ENCODE assay signal across 8 cellular contexts in the genomic region with DNA sequence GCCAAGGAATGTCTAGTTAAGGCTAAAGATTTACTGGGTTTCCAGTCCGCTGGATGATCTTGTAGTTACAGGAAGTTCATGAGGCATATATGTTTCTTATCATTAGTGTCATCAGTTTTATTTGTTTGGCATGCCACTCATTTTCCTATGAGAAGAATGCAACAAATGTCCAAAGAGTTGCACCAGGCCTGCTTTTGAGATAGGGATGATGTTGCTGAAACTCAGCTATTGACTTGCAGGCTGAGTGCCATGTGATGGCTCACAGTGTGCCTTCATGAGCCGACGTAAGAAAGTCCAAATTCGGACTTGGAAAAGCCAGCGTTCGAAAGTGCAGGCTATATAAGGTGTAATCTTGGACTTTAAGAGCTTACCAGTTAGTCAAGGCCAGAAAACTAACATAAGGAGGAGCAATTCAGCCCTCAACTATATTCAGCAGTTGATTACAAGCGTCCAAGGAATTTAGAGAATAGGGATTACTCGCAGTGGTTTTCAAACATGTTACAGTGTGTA.
A peak's percentile ranks its signal among the peaks of the same experiment; 100 is the strongest.
DNase-seq lines count a peak whose midpoint lies in the region; ATAC-seq lines count a peak whose summit lies in the region.

No MANE protein-coding gene starts in this region.

- no peak for DNase-seq in activated T-cell treated with anti-CD3 and anti-CD28 coated beads, Interleukin-2, amount 50 U/mL, for 72 hours
- no peak for DNase-seq in activated T-cell treated with anti-CD3 and anti-CD28 coated beads for 4 hours
- no peak for DNase-seq in activated naive CD8-positive, alpha-beta T cell treated with anti-CD3 and anti-CD28 coated beads for 36 hours
- peak; percentile 13 for DNase-seq in kidney tubule cell (ENCODE audit: low spot score)
- peak; percentile 69 for DNase-seq in ureter (ENCODE audit: low spot score)
- DNase-seq in NCI-H2029 treated with DMSO at 0.1 percent for 48 hours (lab: John Stamatoyannopoulos, UW), result no peak

- no peaks in the 10 kb centered on the region for H3K27me3 Mint-ChIP-seq in activated T-cell treated with anti-CD3 and anti-CD28 coated beads, Interleukin-2, amount 50 U/mL, for 72 hours (ENCODE audit: low read depth)
- H3K27me3 Mint-ChIP-seq in activated naive CD8-positive, alpha-beta T cell treated with anti-CD3 and anti-CD28 coated beads for 36 hours, result no peaks in the 10 kb centered on the region

- H3K9me3 Mint-ChIP-seq in activated T-cell treated with anti-CD3 and anti-CD28 coated beads, Interleukin-2, amount 50 U/mL, for 72 hours, result peaks cover 3 to 7% of the 10 kb centered on the region in 2 donors
- peaks cover 7% of the 10 kb centered on the region for H3K9me3 Mint-ChIP-seq in activated naive CD8-positive, alpha-beta T cell treated with anti-CD3 and anti-CD28 coated beads for 36 hours

- ATAC-seq in activated T-cell treated with anti-CD3 and anti-CD28 coated beads, Interleukin-2, amount 50 U/mL, for 72 hours (replicated peaks in 1 of 2), result no peak
- no peak for ATAC-seq in HG03280 (IDR thresholded peaks at IDR 0.05; ENCODE audit: unreplicated experiment)
- no peak for ATAC-seq in GM18519 (IDR thresholded peaks at IDR 0.05; ENCODE audit: low FRiP score, unreplicated experiment)

- H3K27ac Mint-ChIP-seq in activated T-cell treated with anti-CD3 and anti-CD28 coated beads, Interleukin-2, amount 50 U/mL, for 72 hours, result peak overlapping the region; percentile 29
- H3K27ac Mint-ChIP-seq in activated naive CD8-positive, alpha-beta T cell treated with anti-CD3 and anti-CD28 coated beads for 36 hours, result peak overlapping the region; percentile 58

- peak overlapping the region; percentile 37 to 56 for H3K4me3 Mint-ChIP-seq in activated T-cell treated with anti-CD3 and anti-CD28 coated beads, Interleukin-2, amount 50 U/mL, for 72 hours
- no peak overlapping the region for H3K4me3 Mint-ChIP-seq in activated naive CD8-positive, alpha-beta T cell treated with anti-CD3 and anti-CD28 coated beads for 36 hours

- peaks cover 65% of the 10 kb centered on the region for H3K4me1 Mint-ChIP-seq in activated T-cell treated with anti-CD3 and anti-CD28 coated beads, Interleukin-2, amount 50 U/mL, for 72 hours (ENCODE audit: low read depth)
- H3K4me1 Mint-ChIP-seq in activated naive CD8-positive, alpha-beta T cell treated with anti-CD3 and anti-CD28 coated beads for 36 hours, result peaks cover 58% of the 10 kb centered on the region

- H3K36me3 Mint-ChIP-seq in activated T-cell treated with anti-CD3 and anti-CD28 coated beads, Interleukin-2, amount 50 U/mL, for 72 hours (ENCODE audit: insufficient read depth in 2 of 2), result peaks cover 10 to 11% of the 10 kb centered on the region in 2 donors
- peaks cover 50% of the 10 kb centered on the region for H3K36me3 Mint-ChIP-seq in activated naive CD8-positive, alpha-beta T cell treated with anti-CD3 and anti-CD28 coated beads for 36 hours

Comparison
In these comparisons a context has a peak if more than half of its experiments do, and no peak if none do; other contexts are left out.
1. DNase-seq: peak in kidney tubule cell (single experiment) and ureter (single experiment); none in activated T-cell treated with anti-CD3 and anti-CD28 coated beads, Interleukin-2, amount 50 U/mL, for 72 hours (0 of 2), activated T-cell treated with anti-CD3 and anti-CD28 coated beads for 4 hours (single experiment), activated naive CD8-positive, alpha-beta T cell treated with anti-CD3 and anti-CD28 coated beads for 36 hours (single experiment) and NCI-H2029 treated with DMSO at 0.1 percent for 48 hours (single experiment).